Comparison of ENCODE assay signal across 8 cellular contexts in genomic region chr7:142412551-142413193, GRCh38.
DNase-seq lines count a peak whose midpoint lies in the region; ATAC-seq and TF ChIP-seq lines count a peak whose summit lies in the region.

No MANE protein-coding gene starts in this region.

- no peak overlapping the region for H3K18ac ChIP-seq in IMR-90 (ENCODE audit: low read depth, low read length)

- H4K8ac ChIP-seq in IMR-90 (ENCODE audit: low read depth in 2 of 2, low read length in 2 of 2), result no peak overlapping the region

- H4K20me1 ChIP-seq in IMR-90 (ENCODE audit: insufficient read depth, low read length), result no peaks in the 10 kb centered on the region; the same call in 1 of the 2 replicates

- no peaks in the 10 kb centered on the region for H3K79me1 ChIP-seq in IMR-90 (ENCODE audit: low read depth in 1 of 2, low read length in 2 of 2)

- no peak overlapping the region for H4K91ac ChIP-seq in IMR-90 (ENCODE audit: insufficient read depth, low read depth, low read length)

- ATAC-seq in GM21723 (IDR thresholded peaks at IDR 0.05; ENCODE audit: unreplicated experiment) (peak; percentile 91), IMR-90 (ENCODE audit: low read depth) (peak; percentile 79)

- no peak overlapping the region for H3K27ac ChIP-seq in IMR-90 (ENCODE audit: insufficient read depth, low read length)

- no TSS peak for BruUV-seq in IMR-90 (replicated peaks; lab: Mats Ljungman, UMichigan)

- no peaks in the 10 kb centered on the region for H3K36me3 ChIP-seq in IMR-90 (ENCODE audit: control insufficient read depth, insufficient read depth, low read length)

- POLR2A ChIA-PET in IMR-90 (lab: Charles Lee; ENCODE audit: unreplicated experiment), result no interaction called here

- H2BK20ac ChIP-seq in IMR-90 (ENCODE audit: low read depth, low read length), result no peak overlapping the region

- H3K27me3 ChIP-seq in IMR-90 (ENCODE audit: control insufficient read depth, insufficient read depth, low read length), result no peaks in the 10 kb centered on the region

- CTCF ChIA-PET in IMR-90 (lab: Yijun Ruan, JAX), result interaction anchor here (0.6 to 1.0 kb wide), 5 partner anchors 29 to 399 kb away, joined by 3 read pairs; no protein-coding TSS in a partner anchor

- H3K9ac ChIP-seq in IMR-90 (ENCODE audit: low read depth, low read length), result no peak overlapping the region

- H2BK5ac ChIP-seq in IMR-90 (ENCODE audit: low read depth, low read length, poor library complexity, severe bottlenecking), result no peak overlapping the region

- TF ChIP-seq CTCF in IMR-90 (conservative IDR thresholded peaks at IDR 0.05; ENCODE audit: low read depth, low read length) (peak; percentile 73), WI38 (IDR thresholded peaks at IDR 0.05; ENCODE audit: low read depth, low read length) (peak; percentile 75), fibroblast of mammary gland (conservative IDR thresholded peaks at IDR 0.05; ENCODE audit: control insufficient read depth, insufficient read depth, low read depth, low read length) (peak; percentile 89), retinal pigment epithelial cell (conservative IDR thresholded peaks at IDR 0.05; ENCODE audit: low read depth, low read length) (peak; percentile 85)

- intact Hi-C loops in IMR-90 (cut with micrococcal nuclease), result loop anchor here (2.0 kb wide), 2 partner anchors 54 to 70 kb away; no protein-coding TSS in a partner anchor

- H3K4me1 ChIP-seq in IMR-90 (ENCODE audit: control insufficient read depth, insufficient read depth, low read length), result peaks cover 2% of the 10 kb centered on the region; the same call in 1 of the 2 replicates

- dilution Hi-C loops in IMR-90 (cut with HindIII; ENCODE audit: low sequenced_read_pairs, unreplicated experiment), result no loop called here

- no peaks in the 10 kb centered on the region for H3K9me1 ChIP-seq in IMR-90 (ENCODE audit: insufficient read depth, low read length)

- H2AFZ ChIP-seq in IMR-90 (replicated peaks; ENCODE audit: low read length, poor library complexity), result peak overlapping the region; percentile 77

- in situ Hi-C loops in IMR-90 (cut with MboI; ENCODE audit: low sequenced_read_pairs), result no loop called here

- no peak overlapping the region for H3K4ac ChIP-seq in IMR-90 (ENCODE audit: low read depth, low read length)

- no peak overlapping the region for H4K5ac ChIP-seq in IMR-90 (ENCODE audit: low read depth, low read length)

- H3K9me3 ChIP-seq in IMR-90 (ENCODE audit: control insufficient read depth, insufficient read depth, low read length), result no peaks in the 10 kb centered on the region

- DNase-seq in activated CD4-positive, CD25-positive, alpha-beta regulatory T cell treated with anti-CD3 and anti-CD28 coated beads, Interleukin-2, amount 50 U/mL, for 16 hours (ENCODE audit: low read depth, low spot score), result peak; percentile 4
- no peak for DNase-seq in activated CD4-positive, CD25-positive, alpha-beta regulatory T cell (lab: John Stamatoyannopoulos, UW)
- peak; percentile 73 for DNase-seq in IMR-90
- peak; percentile 75 for DNase-seq in fibroblast of mammary gland (ENCODE audit: low read depth)
- peak; percentile 16 for DNase-seq in retinal pigment epithelial cell (ENCODE audit: low read depth)
- DNase-seq in NCI-H1436 treated with DMSO at 0.1 percent for 48 hours (lab: John Stamatoyannopoulos, UW), result no peak

- no peak overlapping the region for H2AK5ac ChIP-seq in IMR-90 (ENCODE audit: low read depth, low read length)

- H3K23ac ChIP-seq in IMR-90 (ENCODE audit: low read depth, low read length), result no peak overlapping the region

- no peak overlapping the region for H3K56ac ChIP-seq in IMR-90 (ENCODE audit: extremely low read depth, insufficient read depth, low read length)

- no peak overlapping the region for H3K14ac ChIP-seq in IMR-90 (replicated peaks; ENCODE audit: low read depth, low read length)

- peak; percentile 54 for TF ChIP-seq RAD21 in IMR-90 (IDR thresholded peaks at IDR 0.05; ENCODE audit: low read length)

- no peak overlapping the region for H3K4me2 ChIP-seq in IMR-90 (ENCODE audit: low read depth, low read length)

- H2BK15ac ChIP-seq in IMR-90 (ENCODE audit: low read depth, low read length), result no peak overlapping the region

- WGBS in IMR-90 (ENCODE audit: extremely low coverage in 2 of 2, insufficient read length in 1 of 2), 2 experiments, result 0% methylated on average over 1 of the region's 2 CpGs; no CpG with 5 or more reads in 1 of the 2 experiments

- H3K4me3 ChIP-seq in IMR-90 (ENCODE audit: insufficient read depth, low read depth, low read length) (no peak overlapping the region), WI38 (ENCODE audit: low read depth, low read length) (no peak overlapping the region), fibroblast of mammary gland (ENCODE audit: control insufficient read depth, low read depth, low read length) (no peak overlapping the region), retinal pigment epithelial cell (ENCODE audit: low read length) (no peak overlapping the region)

- TF ChIP-seq POLR2A in IMR-90 (IDR thresholded peaks at IDR 0.05; ENCODE audit: low read depth, low read length), result no peak

- H2BK120ac ChIP-seq in IMR-90 (ENCODE audit: low read depth, low read length), result no peak overlapping the region

- no peak overlapping the region for H2AK9ac ChIP-seq in IMR-90 (replicated peaks; ENCODE audit: low read depth, low read length, poor library complexity)

TF ChIP-seq in IMR-90, 13 proteins besides CTCF, POLR2A, EP300 and RAD21:
- TF ChIP-seq MAZ (IDR thresholded peaks at IDR 0.05; ENCODE audit: borderline replicate concordance, low read depth, low read length) (peak; percentile 43; the same call in 1 of the 2 replicates), SMC3 (IDR thresholded peaks at IDR 0.05; ENCODE audit: low read depth, low read length) (peak; percentile 40; the same call in 1 of the 2 replicates), FOS (IDR thresholded peaks at IDR 0.05; ENCODE audit: low read depth, low read length) (no peak)
TF ChIP-seq in IMR-90: peak in this region for 2.

Comparison
In these comparisons a context has a peak if more than half of its experiments do, and no peak if none do; other contexts are left out.
1. DNase-seq: peak in activated CD4-positive, CD25-positive, alpha-beta regulatory T cell treated with anti-CD3 and anti-CD28 coated beads, Interleukin-2, amount 50 U/mL, for 16 hours (single experiment), IMR-90 (single experiment), fibroblast of mammary gland (single experiment) and retinal pigment epithelial cell (single experiment); none in activated CD4-positive, CD25-positive, alpha-beta regulatory T cell (0 of 4) and NCI-H1436 treated with DMSO at 0.1 percent for 48 hours (single experiment).
2. Peak in every context shown above with its lines, with median percentiles within 50 percentile points of each other: CTCF ChIP-seq.